4 cellular contexts compared by ENCODE assay signal in genomic region chr3:30550246-30550645, GRCh38.
TF ChIP-seq lines count a peak whose summit lies in the region.

No MANE protein-coding gene starts in this region.

TF ChIP-seq in A549, 52 proteins besides CTCF, POLR2A, EP300 and RAD21:
- TF ChIP-seq POLR2AphosphoS2 (conservative IDR thresholded peaks at IDR 0.05; ENCODE audit: low read length): no peak
- TF ChIP-seq ZC3H11A (IDR thresholded peaks at IDR 0.05): no peak
- peak; percentile 30 to 41; a peak in 2 of 4 replicates for TF ChIP-seq CEBPB (IDR thresholded peaks at IDR 0.05)

TF ChIP-seq in IMR-90, 13 proteins besides CTCF, POLR2A, EP300 and RAD21:
- TF ChIP-seq FOS (IDR thresholded peaks at IDR 0.05; ENCODE audit: low read depth, low read length) (no peak), CHD1 (IDR thresholded peaks at IDR 0.05; ENCODE audit: low read depth, low read length) (no peak), NFE2L2 (IDR thresholded peaks at IDR 0.05; ENCODE audit: low read depth, low read length) (no peak), ELK1 (IDR thresholded peaks at IDR 0.05; ENCODE audit: borderline replicate concordance, low read depth, low read length) (no peak), CEBPB (IDR thresholded peaks at IDR 0.05; ENCODE audit: low read depth, low read length) (0 out of 2 replicates have a peak, but pooled peaks have one; percentile 3), RCOR1 (IDR thresholded peaks at IDR 0.05; ENCODE audit: insufficient replicate concordance, low read length) (no peak), BHLHE40 (IDR thresholded peaks at IDR 0.05; ENCODE audit: low read depth, low read length) (no peak), USF2 (IDR thresholded peaks at IDR 0.05; ENCODE audit: low read depth, low read length) (no peak)

TF ChIP-seq in HepG2, 621 proteins besides CTCF, POLR2A, EP300 and RAD21:
- TF ChIP-seq SOX5 (CRISPR knock-in tag; IDR thresholded peaks at IDR 0.05; ENCODE audit: borderline replicate concordance) (peak; percentile 25; the same call in 1 of the 2 replicates), ZNF264 (CRISPR knock-in tag; IDR thresholded peaks at IDR 0.05) (no peak), ZNF652 (CRISPR knock-in tag; IDR thresholded peaks at IDR 0.05; ENCODE audit: borderline replicate concordance, low read depth) (no peak), ZKSCAN1 (IDR thresholded peaks at IDR 0.05; ENCODE audit: low read length) (no peak), ATF7-NPFF (CRISPR knock-in tag; IDR thresholded peaks at IDR 0.05; ENCODE audit: low read depth) (no peak), BCL6 (CRISPR knock-in tag; IDR thresholded peaks at IDR 0.05) (0 out of 2 replicates have a peak, but pooled peaks have one; percentile 28), CEBPB (IDR thresholded peaks at IDR 0.05; ENCODE audit: borderline replicate concordance, low read depth, low read length) (peak; percentile 52; the same call in 1 of the 2 replicates), CEBPG (CRISPR knock-in tag; IDR thresholded peaks at IDR 0.05) (0 out of 2 replicates have a peak, but pooled peaks have one; percentile 28), ARID5B (CRISPR knock-in tag; IDR thresholded peaks at IDR 0.05) (peak; percentile 40), MXD4 (CRISPR knock-in tag; IDR thresholded peaks at IDR 0.05) (no peak), RBM22 (optimal IDR thresholded peaks at IDR 0.05; ENCODE audit: low read length) (no peak), RBFOX2 (IDR thresholded peaks at IDR 0.05; ENCODE audit: low read depth, low read length) (no peak), DBP (CRISPR knock-in tag; IDR thresholded peaks at IDR 0.05; ENCODE audit: not compliant biosample characterization) (no peak), KDM1A (CRISPR knock-in tag; IDR thresholded peaks at IDR 0.05) (no peak; the same call in 1 of the 2 replicates), ZNF556 (CRISPR knock-in tag; IDR thresholded peaks at IDR 0.05; ENCODE audit: borderline replicate concordance) (no peak), SNAPC2 (CRISPR knock-in tag; IDR thresholded peaks at IDR 0.05) (no peak), ZHX1 (CRISPR knock-in tag; IDR thresholded peaks at IDR 0.05; ENCODE audit: low read depth) (no peak), PHF20 (CRISPR knock-in tag; IDR thresholded peaks at IDR 0.05) (no peak), ZNF143 (CRISPR knock-in tag; IDR thresholded peaks at IDR 0.05) (no peak), TCF7 (IDR thresholded peaks at IDR 0.05; ENCODE audit: low read depth) (no peak), GZF1 (CRISPR knock-in tag; IDR thresholded peaks at IDR 0.05) (no peak), ATF1 (CRISPR knock-in tag; IDR thresholded peaks at IDR 0.05) (no peak), NCOA2 (CRISPR knock-in tag; IDR thresholded peaks at IDR 0.05) (0 out of 2 replicates have a peak, but pooled peaks have one; percentile 16), SOX13 (IDR thresholded peaks at IDR 0.05) (no peak), SOX13 (CRISPR knock-in tag; conservative IDR thresholded peaks at IDR 0.05 in 1 of 2, IDR thresholded peaks at IDR 0.05 in 1 of 2) (peak in 1 of 2 experiments; percentile 80; a peak in 2 of 4 replicates), SMC3 (IDR thresholded peaks at IDR 0.05; ENCODE audit: low read length) (no peak), ADNP (CRISPR knock-in tag; IDR thresholded peaks at IDR 0.05) (no peak), ZNF644 (CRISPR knock-in tag; IDR thresholded peaks at IDR 0.05; ENCODE audit: low read depth) (0 out of 2 replicates have a peak, but pooled peaks have one; percentile 18)

TF ChIP-seq in HEK293T, 16 proteins besides CTCF, POLR2A, EP300 and RAD21:
- TF ChIP-seq SP1 (IDR thresholded peaks at IDR 0.05) (no peak), FOXK2 (IDR thresholded peaks at IDR 0.05) (no peak), ELF4 (IDR thresholded peaks at IDR 0.05) (no peak), FOXA1 (IDR thresholded peaks at IDR 0.05) (no peak), SUZ12 (IDR thresholded peaks at IDR 0.05) (no peak), ZNF384 (IDR thresholded peaks at IDR 0.05) (no peak), PKNOX1 (IDR thresholded peaks at IDR 0.05) (no peak), ARNT (IDR thresholded peaks at IDR 0.05) (no peak), FOXM1 (IDR thresholded peaks at IDR 0.05; ENCODE audit: borderline replicate concordance) (no peak), TARDBP (IDR thresholded peaks at IDR 0.05) (no peak), HDGF (IDR thresholded peaks at IDR 0.05; ENCODE audit: borderline replicate concordance) (no peak), CTBP1 (IDR thresholded peaks at IDR 0.05; ENCODE audit: borderline replicate concordance) (no peak), NFRKB (IDR thresholded peaks at IDR 0.05) (no peak), BHLHE40 (IDR thresholded peaks at IDR 0.05; ENCODE audit: borderline replicate concordance) (no peak), LEF1 (IDR thresholded peaks at IDR 0.05; ENCODE audit: borderline replicate concordance) (no peak), L3MBTL2 (conservative IDR thresholded peaks at IDR 0.05) (no peak)
